In genomic region chr12:31470462-31470861, GRCh38 we compare ENCODE assay signal across 18 cellular contexts.
DNase-seq lines count a peak whose midpoint lies in the region; ATAC-seq and TF ChIP-seq lines count a peak whose summit lies in the region.
"Had no signal": no experiment of that assay in that cellular context is flagged by ENCODE, and none has a peak within 500 bp of the region (broad histone marks: within the 10 kb centered on the region; RNA-seq: fewer than 3 reads in every experiment).

No MANE protein-coding gene starts in this region.

- TF ChIP-seq CTCF in HCT116 (IDR thresholded peaks at IDR 0.05 in 2 of 3, conservative IDR thresholded peaks at IDR 0.05 in 1 of 3; ENCODE audit: borderline replicate concordance in 1 of 3, insufficient read depth in 1 of 3, low read depth in 2 of 3, low read length in 2 of 3) (no peak), H9 (conservative IDR thresholded peaks at IDR 0.05) (no peak), glutamatergic neuron (IDR thresholded peaks at IDR 0.05; ENCODE audit: partially characterized antibody, unreplicated experiment) (no peak)

- POLR2A ChIA-PET in HCT116 (lab: Charles Lee) = no interaction called here

- DNase-seq in DMS79 (lab: John Stamatoyannopoulos, UW) = peak; percentile 13
- no peak for DNase-seq in HCT116 (ENCODE audit: low read depth, low spot score)
- peak; percentile 92 for DNase-seq in NCI-H69 (lab: John Stamatoyannopoulos, UW)
- peak; percentile 21 for DNase-seq in myocyte (ENCODE audit: low read depth)
- DNase-seq in H9 = no peak
- no peak for DNase-seq in superior temporal gyrus (ENCODE audit: extremely low spot score)
- no peak for DNase-seq in glutamatergic neuron
- DNase-seq: 8988T; CD4-positive, alpha-beta memory T cell; DMS153; DND-41; EL; GOT3; H7 had no signal

- H3K23ac ChIP-seq in H9 (ENCODE audit: insufficient read length, low read depth, low read length) = no peak overlapping the region

- RAD21 ChIA-PET in HCT116 (lab: Charles Lee; ENCODE audit: low non-redundant PET in 1 of 2, low total read pairs in 2 of 2, uncharacterized antibody in 2 of 2, unreplicated experiment in 2 of 2) = interaction anchor here in 1 of 2 experiments (0.5 kb wide), 1 partner anchor 50 kb away, joined by 3 read pairs; no protein-coding TSS in a partner anchor

- H4K20me1 ChIP-seq in HCT116 (ENCODE audit: insufficient read depth) = no peaks in the 10 kb centered on the region
- no peaks in the 10 kb centered on the region for H4K20me1 ChIP-seq in H9 (ENCODE audit: control insufficient read depth, insufficient read depth, insufficient read length)
- H4K20me1 ChIP-seq: BLaER1 had no signal

- H3K9me2 ChIP-seq in HCT116 (ENCODE audit: insufficient read depth) = no peaks in the 10 kb centered on the region

- H3K27ac ChIP-seq in HCT116 (ENCODE audit: low read depth, low read length) (peak overlapping the region; percentile 76; the same call in 1 of the 2 replicates), H9 (ENCODE audit: insufficient read length, low read depth, low read length) (no peak overlapping the region)
- H3K27ac ChIP-seq: BLaER1, HL-60 had no signal

- H3K4me2 ChIP-seq in HCT116 (ENCODE audit: low read length) (no peak overlapping the region), H9 (ENCODE audit: insufficient read depth, insufficient read length, low read length) (no peak overlapping the region)
- H3K4me2 ChIP-seq: BLaER1 had no signal

- no peak overlapping the region for H3K56ac ChIP-seq in H9 (ENCODE audit: insufficient read length, low read depth, low read length)

- ATAC-seq in HCT116 = no peak
- ATAC-seq: GM12878 had no signal

- no peak overlapping the region for H2BK5ac ChIP-seq in H9 (ENCODE audit: insufficient read length, low read length)

- TF ChIP-seq RAD21 in HCT116 (IDR thresholded peaks at IDR 0.05; ENCODE audit: low read depth) = no peak

- peaks cover 1 to 12% (median 11%) of the 10 kb centered on the region in 3 experiments; a peak in 6 of 7 replicates for H3K36me3 Mint-ChIP-seq in H9 (ENCODE audit: insufficient read depth in 1 of 3, low read depth in 3 of 3)
- H3K36me3 Mint-ChIP-seq in glutamatergic neuron (ENCODE audit: unreplicated experiment) = peaks cover 4% of the 10 kb centered on the region
- H3K36me3 Mint-ChIP-seq: CD14-positive monocyte; CD4-positive, alpha-beta memory T cell had no signal

- H3K9me3 ChIP-seq in HCT116 (ENCODE audit: control insufficient read depth in 1 of 2, insufficient read depth in 1 of 2, low read depth in 1 of 2, low read length in 2 of 2) (no peaks in the 10 kb centered on the region), H9 (ENCODE audit: control insufficient read depth, low read depth, low read length) (no peaks in the 10 kb centered on the region)

- BruUV-seq in HCT116 (replicated peaks; lab: Mats Ljungman, UMichigan) = no TSS peak

- H3K4me3 Mint-ChIP-seq in H9 = no peak overlapping the region
- no peak overlapping the region for H3K4me3 Mint-ChIP-seq in glutamatergic neuron (ENCODE audit: unreplicated experiment)
- H3K4me3 Mint-ChIP-seq: CD14-positive monocyte; CD4-positive, alpha-beta memory T cell had no signal

- no peaks in the 10 kb centered on the region for H3K27me3 Mint-ChIP-seq in H9 (ENCODE audit: low read depth)
- peaks cover 2% of the 10 kb centered on the region for H3K27me3 Mint-ChIP-seq in glutamatergic neuron (ENCODE audit: unreplicated experiment)

- no peak overlapping the region for H2BK20ac ChIP-seq in H9 (ENCODE audit: low read depth, low read length, poor library complexity, severe bottlenecking)

- H4K8ac ChIP-seq in H9 (replicated peaks; ENCODE audit: insufficient read length, low read depth, low read length) = no peak overlapping the region

- H3K4me1 ChIP-seq in HCT116 (ENCODE audit: control insufficient read depth in 1 of 2, insufficient read depth in 2 of 2, low read length in 2 of 2) (peaks cover 35 to 42% of the 10 kb centered on the region in 2 experiments), H9 (ENCODE audit: insufficient read depth, low read length) (no peaks in the 10 kb centered on the region)
- H3K4me1 ChIP-seq: BLaER1 had no signal

- CTCF ChIA-PET in HCT116 (lab: Charles Lee) = no interaction called here

- H3K79me2 ChIP-seq in HCT116 (ENCODE audit: insufficient read depth, low read length) = no peaks in the 10 kb centered on the region
- no peaks in the 10 kb centered on the region for H3K79me2 ChIP-seq in H9 (ENCODE audit: insufficient read depth, low read length)

- H2BK15ac ChIP-seq in H9 (ENCODE audit: low read depth, low read length) = no peak overlapping the region

- H3K27me3 ChIP-seq in HCT116 (ENCODE audit: insufficient read depth, low read length) = no peaks in the 10 kb centered on the region
- no peaks in the 10 kb centered on the region for H3K27me3 ChIP-seq in H9 (ENCODE audit: insufficient read depth, low read length)
- H3K27me3 ChIP-seq: BLaER1 had no signal

- no peak overlapping the region for H3T11ph ChIP-seq in H9 (ENCODE audit: low read length)

- intact Hi-C loops in HCT116 (cut with micrococcal nuclease) = no loop called here

- H4K91ac ChIP-seq in H9 (ENCODE audit: insufficient read length, low read depth, low read length) = no peak overlapping the region

- H3K79me1 ChIP-seq in H9 (ENCODE audit: insufficient read depth, low read depth, low read length, poor library complexity, severe bottlenecking) = no peaks in the 10 kb centered on the region

- no peaks in the 10 kb centered on the region for H3K36me3 ChIP-seq in HCT116 (ENCODE audit: control insufficient read depth in 1 of 2, insufficient read depth in 2 of 2, low read length in 2 of 2)
- H3K36me3 ChIP-seq: BLaER1 had no signal

- H3K9ac ChIP-seq in HCT116 (ENCODE audit: low read length) (no peak overlapping the region), H9 (ENCODE audit: extremely low read depth, insufficient read length, low read length) (no peak overlapping the region)
- H3K9ac ChIP-seq: BLaER1 had no signal

- H3K4ac ChIP-seq in H9 (ENCODE audit: low read depth, low read length) = no peak overlapping the region

- no peak overlapping the region for H3K4me3 ChIP-seq in HCT116 (replicated peaks in 1 of 2; ENCODE audit: low read depth in 1 of 2, low read length in 2 of 2)
- H3K4me3 ChIP-seq: BLaER1, GM12878 had no signal

- no peak overlapping the region for H3K14ac ChIP-seq in H9 (ENCODE audit: insufficient read depth, low read length)

- no peak overlapping the region for H2AK5ac ChIP-seq in H9 (ENCODE audit: insufficient read length, low read length)

- H2BK120ac ChIP-seq in H9 (ENCODE audit: low read depth, low read length, poor library complexity, severe bottlenecking) = no peak overlapping the region

- H2AFZ ChIP-seq in HCT116 (ENCODE audit: low read depth, low read length, poor library complexity, severe bottlenecking) (no peak overlapping the region), H9 (ENCODE audit: low read length) (no peak overlapping the region)

- H3K23me2 ChIP-seq in H9 (ENCODE audit: insufficient read length, low read depth, low read length, poor library complexity, severe bottlenecking) = no peaks in the 10 kb centered on the region

- no peak overlapping the region for H3K27ac Mint-ChIP-seq in H9
- H3K27ac Mint-ChIP-seq in glutamatergic neuron (ENCODE audit: unreplicated experiment) = no peak overlapping the region
- H3K27ac Mint-ChIP-seq: CD4-positive, alpha-beta memory T cell had no signal

- no peak overlapping the region for H4K5ac ChIP-seq in H9 (ENCODE audit: insufficient read length, low read depth, low read length)

- no peak overlapping the region for H3K18ac ChIP-seq in H9 (ENCODE audit: insufficient read length, low read depth, low read length)

- 0 out of 4 replicates have a peak, but pooled peaks cover 0 to 4% of the 10 kb centered on the region in 2 experiments for H3K4me1 Mint-ChIP-seq in H9
- H3K4me1 Mint-ChIP-seq in glutamatergic neuron (ENCODE audit: low read depth, unreplicated experiment) = no peaks in the 10 kb centered on the region
- H3K4me1 Mint-ChIP-seq: CD4-positive, alpha-beta memory T cell had no signal

- H3K9me3 Mint-ChIP-seq in H9 = peaks cover 0 to 8% of the 10 kb centered on the region in 2 experiments; a peak in 1 of 5 replicates
- peaks cover 2% of the 10 kb centered on the region for H3K9me3 Mint-ChIP-seq in glutamatergic neuron (ENCODE audit: unreplicated experiment)

- no peak for TF ChIP-seq POLR2A in HCT116 (IDR thresholded peaks at IDR 0.05; ENCODE audit: borderline replicate concordance, extremely low read depth, insufficient read depth, insufficient read length)

- H2BK12ac ChIP-seq in H9 (ENCODE audit: insufficient read length, low read depth, low read length) = no peak overlapping the region

TF ChIP-seq in HCT116, 20 proteins besides CTCF, POLR2A, EP300 and RAD21 (continues in another document):
- TF ChIP-seq TCF7L2 (IDR thresholded peaks at IDR 0.05; ENCODE audit: borderline replicate concordance, extremely low read depth, insufficient read depth, insufficient read length) = no peak
- no peak for TF ChIP-seq ZBTB33 (IDR thresholded peaks at IDR 0.05; ENCODE audit: extremely low read depth, insufficient replicate concordance, low read length)
- no peak for TF ChIP-seq ATF3 (IDR thresholded peaks at IDR 0.05)
- no peak for TF ChIP-seq EGR1 (IDR thresholded peaks at IDR 0.05; ENCODE audit: low read depth)
- no peak for TF ChIP-seq ZFX (IDR thresholded peaks at IDR 0.05)
- no peak for TF ChIP-seq SP1 (IDR thresholded peaks at IDR 0.05; ENCODE audit: low read depth)
- TF ChIP-seq ZNF274 (IDR thresholded peaks at IDR 0.05; ENCODE audit: low read depth, low read length) = no peak
- TF ChIP-seq SRF (IDR thresholded peaks at IDR 0.05; ENCODE audit: low read depth) = no peak
- no peak for TF ChIP-seq MAX (IDR thresholded peaks at IDR 0.05)

Comparison
In these comparisons a context has a peak if more than half of its experiments do, and no peak if none do; other contexts are left out.
1. DNase-seq: peak in DMS79 (single experiment), NCI-H69 (single experiment) and myocyte (single experiment); none in HCT116 (single experiment), H9 (single experiment), superior temporal gyrus (single experiment) and glutamatergic neuron (single experiment).